Comparison of ENCODE assay signal across 11 cellular contexts in the genomic region with DNA sequence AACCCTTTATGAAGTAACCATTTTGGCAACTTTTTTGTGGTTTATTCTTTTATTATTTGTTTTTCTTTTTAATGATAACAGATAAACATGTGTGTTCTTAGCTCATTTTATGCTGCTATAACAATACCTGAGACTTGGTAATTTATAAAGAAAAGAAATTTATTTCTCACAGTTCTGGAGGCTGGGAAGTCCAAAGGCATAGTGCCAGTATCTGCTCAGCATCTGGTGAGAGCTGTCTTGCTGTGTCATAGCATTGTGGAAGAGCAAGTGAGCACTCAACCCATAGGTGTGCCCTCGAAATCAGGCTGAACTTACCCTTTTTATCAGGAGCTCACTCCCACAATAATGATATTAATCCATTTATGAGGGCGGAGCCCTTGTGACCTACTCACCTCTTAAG.
"Had no signal": no experiment of that assay in that cellular context is flagged by ENCODE, and none has a peak within 500 bp of the region (broad histone marks: within the 10 kb centered on the region; RNA-seq: fewer than 3 reads in every experiment).

No MANE protein-coding gene starts in this region.

- H3K4me2 ChIP-seq: GM23338 had no signal

- ATAC-seq: GM23338, HCT116 had no signal

- FAIRE-seq: H1, H54 had no signal

- H3K9me3 ChIP-seq: HAP-1 had no signal

- H3K4me3 Mint-ChIP-seq: GM23338, H9, HFFc6 had no signal

- H3K27ac Mint-ChIP-seq: GM23338, H9, HFFc6 had no signal

- H3K4me1 Mint-ChIP-seq: GM23338, H9 had no signal

- H3K4me3 ChIP-seq: GM23248, GM23338, HAP-1 had no signal

- DNase-seq: GM23248, GOT3, H7, H9, HCEC 1CT, HFFc6 had no signal

- H2AFZ ChIP-seq: GM23248, GM23338 had no signal

- H3K9me3 Mint-ChIP-seq: GM23338, H9, HFFc6 had no signal

- H3K27ac ChIP-seq: GM23248 had no signal

- H3K4me1 ChIP-seq: HAP-1 had no signal

- H3K9ac ChIP-seq: GM23248 had no signal
